In the genomic region with DNA sequence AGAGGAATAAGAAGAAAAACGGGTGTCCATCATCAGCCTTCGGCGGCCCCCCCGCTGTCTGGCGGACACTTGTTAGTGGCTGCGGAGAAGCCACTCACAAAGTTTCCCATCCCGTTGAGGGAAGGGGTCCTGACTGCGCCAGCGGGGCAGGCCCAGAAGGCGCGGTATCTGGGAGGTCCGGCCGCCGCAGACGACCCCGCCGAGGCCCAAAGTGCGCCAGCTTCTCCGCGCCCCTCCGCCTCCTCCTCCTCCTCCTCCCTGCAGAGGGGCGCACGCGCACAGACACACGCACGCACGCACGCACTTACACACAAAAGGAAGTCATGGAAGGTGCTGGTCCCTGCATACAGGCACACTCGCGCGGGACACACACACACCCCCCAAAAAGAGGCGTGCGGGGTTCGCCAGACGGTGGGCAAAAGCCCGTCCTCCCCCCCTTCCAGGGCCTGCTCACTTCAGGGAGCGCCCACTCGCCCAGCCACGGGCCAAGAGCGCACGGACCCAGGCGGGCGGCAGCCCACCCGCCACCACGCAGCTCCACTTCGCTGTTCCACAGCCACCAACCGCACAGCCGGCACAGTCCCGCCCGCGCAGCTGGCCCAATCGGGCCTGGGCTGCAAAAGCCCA, we compare ENCODE assay signal across 8 cellular contexts. TPM values are rescaled to one million over a fixed set of nuclear protein-coding genes. Genes with fewer than 3 reads are reported as not detected.
DNase-seq lines count a peak whose midpoint lies in the region; TF ChIP-seq lines count a peak whose summit lies in the region.

No MANE protein-coding gene starts in this region.

- peaks cover 1% of the 10 kb centered on the region; the same call in 1 of the 2 replicates for H4K20me1 ChIP-seq in DOHH2 (ENCODE audit: control insufficient read depth, insufficient read depth, low read depth, low read length)
- no peaks in the 10 kb centered on the region for H4K20me1 ChIP-seq in H9 (ENCODE audit: control insufficient read depth, insufficient read depth, insufficient read length)
- no peaks in the 10 kb centered on the region for H4K20me1 ChIP-seq in OCI-LY1 (ENCODE audit: insufficient read depth, low read length)

- no peak overlapping the region for H4K5ac ChIP-seq in H9 (ENCODE audit: insufficient read length, low read depth, low read length)

- H3K79me1 ChIP-seq in H9 (ENCODE audit: insufficient read depth, low read depth, low read length, poor library complexity, severe bottlenecking) = peaks cover 5% of the 10 kb centered on the region

- H3K9me2 ChIP-seq in DOHH2 (replicated peaks; ENCODE audit: control insufficient read depth, low read length) (no peaks in the 10 kb centered on the region), OCI-LY1 (ENCODE audit: low read depth, low read length) (no peaks in the 10 kb centered on the region)

- H3K27ac ChIP-seq in DOHH2 (ENCODE audit: low read depth, low read length) (peak overlapping the region; percentile 60), H9 (ENCODE audit: insufficient read length, low read depth, low read length) (no peak overlapping the region), OCI-LY1 (ENCODE audit: low read depth, low read length, poor library complexity, severe bottlenecking) (peak overlapping the region; percentile 43), cardiac muscle cell (peak overlapping the region; percentile 83), prostate gland (peak overlapping the region; percentile 80)

- peak; percentile 48 for DNase-seq in H9
- DNase-seq in activated gamma-delta T cell treated with anti-CD3 and anti-CD28 coated beads, Interleukin-2, amount 50 U/mL, for 16 hours (ENCODE audit: low read depth) = peak; percentile 11
- peak; percentile 39 to 44 for DNase-seq in cardiac muscle cell (ENCODE audit: low read depth in 1 of 2, low spot score in 1 of 2)
- DNase-seq in prostate gland (ENCODE audit: low spot score) = peak; percentile 53
- DNase-seq in NK-92 (lab: John Stamatoyannopoulos, UW; ENCODE audit: unreplicated experiment) = no peak
- DNase-seq in NCI-H146 (lab: John Stamatoyannopoulos, UW) = no peak

- H3K4me1 Mint-ChIP-seq in H9 = peaks cover 5 to 13% of the 10 kb centered on the region in 2 experiments

- H3K9ac ChIP-seq in H9 (ENCODE audit: extremely low read depth, insufficient read length, low read length) (no peak overlapping the region), OCI-LY1 (ENCODE audit: low read length) (peak overlapping the region; percentile 88)

- no peak overlapping the region for H2BK12ac ChIP-seq in H9 (ENCODE audit: insufficient read length, low read depth, low read length)

- H3K9me3 ChIP-seq in DOHH2 (ENCODE audit: control insufficient read depth, insufficient read depth, low read length) (no peaks in the 10 kb centered on the region), H9 (ENCODE audit: control insufficient read depth, low read depth, low read length) (no peaks in the 10 kb centered on the region), OCI-LY1 (ENCODE audit: low read length) (no peaks in the 10 kb centered on the region), cardiac muscle cell (ENCODE audit: low read depth) (no peaks in the 10 kb centered on the region), prostate gland (no peaks in the 10 kb centered on the region)

- peak overlapping the region; percentile 74 for H3K18ac ChIP-seq in H9 (ENCODE audit: insufficient read length, low read depth, low read length)

- H3K23ac ChIP-seq in H9 (ENCODE audit: insufficient read length, low read depth, low read length) = no peak overlapping the region

- H3F3A ChIP-seq in DOHH2 (ENCODE audit: control insufficient read depth, insufficient read depth) (peaks cover 29% of the 10 kb centered on the region), OCI-LY1 (ENCODE audit: insufficient read depth, low read length) (peaks cover 6% of the 10 kb centered on the region; the same call in 1 of the 2 replicates)

- H3K27ac Mint-ChIP-seq in H9 = no peak overlapping the region

- no peak overlapping the region for H3K56ac ChIP-seq in H9 (ENCODE audit: insufficient read length, low read depth, low read length)

- no peak overlapping the region for H2BK5ac ChIP-seq in H9 (ENCODE audit: insufficient read length, low read length)

- H3K27me3 ChIP-seq in DOHH2 (ENCODE audit: control insufficient read depth, low read length) (no peaks in the 10 kb centered on the region), H9 (ENCODE audit: insufficient read depth, low read length) (no peaks in the 10 kb centered on the region), OCI-LY1 (ENCODE audit: insufficient read depth, low read length) (no peaks in the 10 kb centered on the region), cardiac muscle cell (no peaks in the 10 kb centered on the region), prostate gland (replicated peaks; ENCODE audit: insufficient read depth) (no peaks in the 10 kb centered on the region)

- peaks cover 99% of the 10 kb centered on the region for H3K79me2 ChIP-seq in DOHH2 (ENCODE audit: control insufficient read depth, low read length)
- peaks cover 3% of the 10 kb centered on the region; the same call in 1 of the 2 replicates for H3K79me2 ChIP-seq in H9 (ENCODE audit: insufficient read depth, low read length)
- peaks cover 93% of the 10 kb centered on the region for H3K79me2 ChIP-seq in OCI-LY1 (ENCODE audit: insufficient read depth, low read length)

- intact Hi-C loops in prostate gland (cut with DNase I) = no loop called here

- no peak overlapping the region for H4K8ac ChIP-seq in H9 (replicated peaks; ENCODE audit: insufficient read length, low read depth, low read length)

- no peak for TF ChIP-seq POLR2A in prostate gland (IDR thresholded peaks at IDR 0.05)

- no peak overlapping the region for H2BK15ac ChIP-seq in H9 (ENCODE audit: low read depth, low read length)

- no peak overlapping the region for H3T11ph ChIP-seq in H9 (ENCODE audit: low read length)

- peaks cover 3% of the 10 kb centered on the region; the same call in 1 of the 2 replicates for H3K36me3 ChIP-seq in DOHH2 (ENCODE audit: control insufficient read depth, low read length)
- H3K36me3 ChIP-seq in OCI-LY1 (ENCODE audit: insufficient read depth, low read length) = no peaks in the 10 kb centered on the region
- H3K36me3 ChIP-seq in cardiac muscle cell = no peaks in the 10 kb centered on the region
- no peaks in the 10 kb centered on the region for H3K36me3 ChIP-seq in prostate gland

- H3K4me3 Mint-ChIP-seq in H9 = peak overlapping the region in 1 of 2 experiments; percentile 63; a peak in 3 of 5 replicates

- H2AFZ ChIP-seq in H9 (ENCODE audit: low read length) (no peak overlapping the region), OCI-LY1 (ENCODE audit: low read length) (no peak overlapping the region)

- peak overlapping the region; percentile 88 for H3K4me3 ChIP-seq in DOHH2 (ENCODE audit: low read length)
- peak overlapping the region; percentile 70 for H3K4me3 ChIP-seq in OCI-LY1 (ENCODE audit: low read depth, low read length, poor library complexity, severe bottlenecking)
- peak overlapping the region; percentile 27 for H3K4me3 ChIP-seq in cardiac muscle cell
- peak overlapping the region; percentile 47 to 53 for H3K4me3 ChIP-seq in prostate gland

- H3K36me3 Mint-ChIP-seq in H9 (ENCODE audit: insufficient read depth in 1 of 3, low read depth in 3 of 3) = no peaks in the 10 kb centered on the region; a peak in 1 of 7 replicates

- H3K4ac ChIP-seq in H9 (ENCODE audit: low read depth, low read length) = no peak overlapping the region

- no peak overlapping the region for H2BK120ac ChIP-seq in H9 (ENCODE audit: low read depth, low read length, poor library complexity, severe bottlenecking)

- no CpG with 5 or more reads among the region's 52 CpGs for WGBS in H9 (ENCODE audit: extremely low coverage, insufficient read length, low lambda C conversion rate)
- WGBS in prostate gland = 4% methylated on average over 52 of the region's 52 CpGs

- H2BK20ac ChIP-seq in H9 (ENCODE audit: low read depth, low read length, poor library complexity, severe bottlenecking) = no peak overlapping the region

- H4K91ac ChIP-seq in H9 (ENCODE audit: insufficient read length, low read depth, low read length) = no peak overlapping the region

- H3K4me1 ChIP-seq in DOHH2 (ENCODE audit: control insufficient read depth, low read length) (peaks cover 82% of the 10 kb centered on the region), H9 (ENCODE audit: insufficient read depth, low read length) (no peaks in the 10 kb centered on the region), OCI-LY1 (ENCODE audit: insufficient read depth, low read length, severe bottlenecking) (peaks cover 78% of the 10 kb centered on the region), cardiac muscle cell (ENCODE audit: low read depth) (peaks cover 9% of the 10 kb centered on the region), prostate gland (replicated peaks) (no peaks in the 10 kb centered on the region)

- no peak overlapping the region for H2AK5ac ChIP-seq in H9 (ENCODE audit: insufficient read length, low read length)

- H3K4me2 ChIP-seq in DOHH2 (ENCODE audit: low read length) (peak overlapping the region; percentile 88), H9 (ENCODE audit: insufficient read depth, insufficient read length, low read length) (no peak overlapping the region), OCI-LY1 (ENCODE audit: low read length) (peak overlapping the region; percentile 74)

- no peaks in the 10 kb centered on the region for H3K9me3 Mint-ChIP-seq in H9

- H3K27me3 Mint-ChIP-seq in H9 (ENCODE audit: low read depth) = no peaks in the 10 kb centered on the region

- TF ChIP-seq CTCF in DOHH2 (IDR thresholded peaks at IDR 0.05; ENCODE audit: low read depth, low read length, poor library complexity, severe bottlenecking) (no peak), H9 (conservative IDR thresholded peaks at IDR 0.05) (no peak), OCI-LY1 (IDR thresholded peaks at IDR 0.05; ENCODE audit: low read length) (no peak), cardiac muscle cell (IDR thresholded peaks at IDR 0.05; ENCODE audit: low read depth, low read length) (no peak), prostate gland (IDR thresholded peaks at IDR 0.05) (no peak)

- H3K23me2 ChIP-seq in H9 (ENCODE audit: insufficient read length, low read depth, low read length, poor library complexity, severe bottlenecking) = peaks cover 3% of the 10 kb centered on the region

- peak overlapping the region; percentile 66 for H3K14ac ChIP-seq in H9 (ENCODE audit: insufficient read depth, low read length)

RNA-seq across cellular contexts. Expression of gene ZNF148, which starts 18.0 kb away (rescaled TPM):
- total RNA-seq in H9 (2021) = 21.6 and 24.8 TPM in 2 replicates
- 20.0 and 29.4 TPM in 2 replicates for total RNA-seq in cardiac muscle cell
- polyA plus RNA-seq in cardiac muscle cell = 26.1 and 40.4 TPM in 2 replicates
- total RNA-seq in prostate gland = 10 to 100 TPM; 26.9 to 28.5 TPM

Comparison
In these comparisons a context has a peak if more than half of its experiments do, and no peak if none do; other contexts are left out.
1. H3K4me3 ChIP-seq: peak in every context shown above with its lines; median percentile 88 in DOHH2; 70 in OCI-LY1; 50 in prostate gland; 27 in cardiac muscle cell.
2. DNase-seq: peak in H9 (single experiment), activated gamma-delta T cell treated with anti-CD3 and anti-CD28 coated beads, Interleukin-2, amount 50 U/mL, for 16 hours (single experiment), cardiac muscle cell (2 of 2) and prostate gland (single experiment); none in NK-92 (single experiment) and NCI-H146 (single experiment).